In the genomic region with DNA sequence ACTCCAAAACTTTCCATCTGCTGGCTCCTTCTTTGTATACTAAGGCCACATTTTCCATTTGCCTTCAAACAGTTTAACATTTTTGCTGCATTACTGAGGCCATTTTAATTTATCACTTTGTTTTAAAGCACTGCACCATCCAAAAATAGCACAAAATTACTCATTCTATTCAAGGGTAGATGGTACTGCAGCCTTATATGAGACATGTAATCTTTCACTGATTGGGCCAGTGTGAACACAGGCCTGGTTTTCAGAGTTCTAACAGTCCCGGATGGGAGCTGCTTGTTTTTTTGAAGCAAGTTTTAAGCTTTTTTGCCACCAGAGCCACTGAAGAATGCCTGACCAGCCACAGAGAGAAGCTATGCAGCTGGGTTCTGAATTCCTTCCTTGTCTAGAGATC, we compare ENCODE assay signal across 14 cellular contexts.
DNase-seq lines count a peak whose midpoint lies in the region; ATAC-seq and TF ChIP-seq lines count a peak whose summit lies in the region.
"Had no signal": no experiment of that assay in that cellular context is flagged by ENCODE, and none has a peak within 500 bp of the region (broad histone marks: within the 10 kb centered on the region; RNA-seq: fewer than 3 reads in every experiment).

No MANE protein-coding gene starts in this region.

- H3K27ac ChIP-seq in AG04450 (ENCODE audit: low read depth, low read length) (peak overlapping the region; percentile 81), muscle layer of duodenum (ENCODE audit: low read length) (peak overlapping the region; percentile 76)
- H3K27ac ChIP-seq: BLaER1, right lobe of liver had no signal

- CTCF ChIA-PET in AG04450 (lab: Charles Lee) = interaction anchor here (1.0 kb wide), 3 partner anchors 11 to 260 kb away, joined by 3 read pairs; no protein-coding TSS in a partner anchor

- DNase-seq in AG04450 (ENCODE audit: low read depth, low spot score) (peak; percentile 71), MG63 (peak; percentile 38), epidermal melanocyte (ENCODE audit: insufficient read length, low spot score) (peak; percentile 62), C1 segment of cervical spinal cord (lab: John Stamatoyannopoulos, UW) (no peak), OCI-M1 (lab: John Stamatoyannopoulos, UW) (no peak), activated gamma-delta T cell treated with Interleukin-2 at 50 U/mL for 16 hours (no peak)
- DNase-seq: activated CD4-positive, alpha-beta T cell treated with anti-CD3 and anti-CD28 coated beads, Interleukin-2, amount 10 ng/mL, durations not matched to agents 24 days and 14 days; NCI-H1417; NCI-H774; right lobe of liver; T-helper 1 cell had no signal

- no peak for TF ChIP-seq CTCF in AG04450 (IDR thresholded peaks at IDR 0.05; ENCODE audit: low read depth, low read length)

- H3K4me3 ChIP-seq in AG04450 (ENCODE audit: low read depth, low read length) = no peak overlapping the region
- no peak overlapping the region for H3K4me3 ChIP-seq in MG63
- H3K4me3 ChIP-seq in muscle layer of duodenum (ENCODE audit: low read depth in 1 of 2, low read length in 2 of 2) = no peak overlapping the region
- H3K4me3 ChIP-seq: BLaER1, right lobe of liver had no signal

- POLR2A ChIA-PET in AG04450 (lab: Yijun Ruan, JAX) = interaction anchor here (1.4 to 1.6 kb wide), 2 partner anchors 13 to 173 kb away, joined by 4 to 6 read pairs; a partner anchor contains a TSS

- no peaks in the 10 kb centered on the region for H3K27me3 ChIP-seq in AG04450 (ENCODE audit: control insufficient read depth, insufficient read depth, low read length)
- H3K27me3 ChIP-seq in MG63 = no peaks in the 10 kb centered on the region
- H3K27me3 ChIP-seq in muscle layer of duodenum (ENCODE audit: low read depth, low read length) = no peaks in the 10 kb centered on the region
- H3K27me3 ChIP-seq: BLaER1, right lobe of liver had no signal

- H3K9me3 ChIP-seq in AG04450 (ENCODE audit: control insufficient read depth, insufficient read depth, low read length) = no peaks in the 10 kb centered on the region
- H3K9me3 ChIP-seq in MG63 = no peaks in the 10 kb centered on the region
- no peaks in the 10 kb centered on the region for H3K9me3 ChIP-seq in muscle layer of duodenum (ENCODE audit: control insufficient read depth in 1 of 2, low read length in 2 of 2)
- H3K9me3 ChIP-seq: BLaER1, right lobe of liver had no signal

- H3K4me1 ChIP-seq in muscle layer of duodenum (ENCODE audit: control insufficient read depth in 1 of 2, insufficient read depth in 2 of 2, low read length in 2 of 2) = peaks cover 18 to 45% of the 10 kb centered on the region in 2 donors
- H3K4me1 ChIP-seq: BLaER1 had no signal

- ATAC-seq in GM21390 (IDR thresholded peaks at IDR 0.05; ENCODE audit: unreplicated experiment) = no peak
- ATAC-seq: right lobe of liver had no signal

- H3K36me3 ChIP-seq in MG63 (no peaks in the 10 kb centered on the region), muscle layer of duodenum (ENCODE audit: control insufficient read depth in 1 of 2, insufficient read depth in 2 of 2, low read length in 2 of 2) (peaks cover 0 to 4% of the 10 kb centered on the region in 2 donors)
- H3K36me3 ChIP-seq: BLaER1, right lobe of liver had no signal

Comparison
In these comparisons a context has a peak if more than half of its experiments do, and no peak if none do; other contexts are left out.
1. DNase-seq: peak in AG04450 (single experiment), MG63 (single experiment) and epidermal melanocyte (single experiment); none in C1 segment of cervical spinal cord (0 of 14), OCI-M1 (single experiment) and activated gamma-delta T cell treated with Interleukin-2 at 50 U/mL for 16 hours (single experiment).